Comparison of ENCODE assay signal across 17 cellular contexts in the genomic region with DNA sequence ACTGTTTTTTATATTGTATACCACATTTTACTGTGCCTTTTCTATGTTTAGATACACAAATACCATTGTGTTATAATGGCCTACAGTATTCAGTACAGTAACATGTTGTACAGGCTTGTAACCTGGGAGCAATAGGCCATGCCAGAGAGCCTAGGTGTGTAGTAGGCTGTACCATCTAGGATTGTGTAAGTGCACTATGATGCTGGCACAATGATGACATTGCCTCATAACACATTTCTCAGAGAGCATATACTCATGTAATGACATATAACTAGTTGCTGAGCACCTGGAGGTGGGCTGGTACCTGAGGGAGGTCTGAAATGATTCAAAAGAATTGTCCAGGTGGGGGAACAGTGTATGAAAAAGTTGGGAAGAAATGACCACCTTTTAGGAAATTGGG. TPM values are rescaled to one million over a fixed set of nuclear protein-coding genes. Genes with fewer than 3 reads are reported as not detected.
A peak's percentile ranks its signal among the peaks of the same experiment; 100 is the strongest.
DNase-seq lines count a peak whose midpoint lies in the region; ATAC-seq and TF ChIP-seq lines count a peak whose summit lies in the region.
"Had no signal": no experiment of that assay in that cellular context is flagged by ENCODE, and none has a peak within 500 bp of the region (broad histone marks: within the 10 kb centered on the region; RNA-seq: fewer than 3 reads in every experiment).

No MANE protein-coding gene starts in this region.

- peaks cover 0 to 5% (median 0%) of the 10 kb centered on the region in 4 donors for H3K36me3 ChIP-seq in stomach

- H3K27ac Mint-ChIP-seq in activated CD4-positive, alpha-beta memory T cell treated with anti-CD3 and anti-CD28 coated beads for 36 hours, result peak overlapping the region; percentile 74
- H3K27ac Mint-ChIP-seq in activated CD4-positive, alpha-beta memory T cell treated with anti-CD3 and anti-CD28 coated beads, Interleukin-2, amount 10 ng/mL, durations not matched to agents 7 days and 5 days, result no peak overlapping the region
- peak overlapping the region; percentile 91 for H3K27ac Mint-ChIP-seq in activated T-helper 17 cell treated with anti-CD3 and anti-CD28 coated beads, Interleukin-2, amount 50 U/mL, for 72 hours
- peak overlapping the region; percentile 94 to 99 (median 98) for H3K27ac Mint-ChIP-seq in immature natural killer cell
- H3K27ac Mint-ChIP-seq in type B pancreatic cell, result no peak overlapping the region

- H3K9me3 ChIP-seq in stomach, result no peaks in the 10 kb centered on the region
- H3K9me3 ChIP-seq: body of pancreas had no signal

- CTCF ChIA-PET in activated CD4-positive, alpha-beta memory T cell treated with anti-CD3 and anti-CD28 coated beads for 36 hours (lab: Charles Lee), result interaction anchor here (0.5 to 1.7 kb wide), 2 partner anchors 61 to 140 kb away, joined by 5 read pairs; no protein-coding TSS in a partner anchor
- CTCF ChIA-PET in activated CD4-positive, alpha-beta memory T cell treated with anti-CD3 and anti-CD28 coated beads, Interleukin-2, amount 10 ng/mL, durations not matched to agents 7 days and 5 days (lab: Charles Lee), result interaction anchor here (1.4 to 1.5 kb wide), 3 partner anchors 11 to 313 kb away, joined by 3 to 4 read pairs (median 3); no protein-coding TSS in a partner anchor

- H3K4me3 Mint-ChIP-seq in activated CD4-positive, alpha-beta memory T cell treated with anti-CD3 and anti-CD28 coated beads for 36 hours, result no peak overlapping the region
- no peak overlapping the region for H3K4me3 Mint-ChIP-seq in activated CD4-positive, alpha-beta memory T cell treated with anti-CD3 and anti-CD28 coated beads, Interleukin-2, amount 10 ng/mL, durations not matched to agents 7 days and 5 days
- H3K4me3 Mint-ChIP-seq in activated T-helper 17 cell treated with anti-CD3 and anti-CD28 coated beads, Interleukin-2, amount 50 U/mL, for 72 hours, result peak overlapping the region; percentile 81
- H3K4me3 Mint-ChIP-seq in immature natural killer cell (peak overlapping the region in 2 of 5 donors; percentile 10 to 69), type B pancreatic cell (no peak overlapping the region)

- peaks cover 27 to 49% (median 42%) of the 10 kb centered on the region in 4 donors for H3K4me1 ChIP-seq in stomach

- no peak for TF ChIP-seq POLR2A in stomach (IDR thresholded peaks at IDR 0.05)

- no peaks in the 10 kb centered on the region for H3K27me3 Mint-ChIP-seq in activated CD4-positive, alpha-beta memory T cell treated with anti-CD3 and anti-CD28 coated beads for 36 hours
- H3K27me3 Mint-ChIP-seq in activated CD4-positive, alpha-beta memory T cell treated with anti-CD3 and anti-CD28 coated beads, Interleukin-2, amount 10 ng/mL, durations not matched to agents 7 days and 5 days, result no peaks in the 10 kb centered on the region
- H3K27me3 Mint-ChIP-seq in activated T-helper 17 cell treated with anti-CD3 and anti-CD28 coated beads, Interleukin-2, amount 50 U/mL, for 72 hours, result no peaks in the 10 kb centered on the region
- peaks cover 0 to 3% (median 0%) of the 10 kb centered on the region in 3 donors for H3K27me3 Mint-ChIP-seq in immature natural killer cell (ENCODE audit: low read depth in 3 of 3)
- H3K27me3 Mint-ChIP-seq in type B pancreatic cell, result no peaks in the 10 kb centered on the region

- H3K4me1 Mint-ChIP-seq in activated CD4-positive, alpha-beta memory T cell treated with anti-CD3 and anti-CD28 coated beads for 36 hours (ENCODE audit: low read depth), result peaks cover 61% of the 10 kb centered on the region
- H3K4me1 Mint-ChIP-seq in activated CD4-positive, alpha-beta memory T cell treated with anti-CD3 and anti-CD28 coated beads, Interleukin-2, amount 10 ng/mL, durations not matched to agents 7 days and 5 days, result peaks cover 45% of the 10 kb centered on the region
- peaks cover 31% of the 10 kb centered on the region for H3K4me1 Mint-ChIP-seq in activated T-helper 17 cell treated with anti-CD3 and anti-CD28 coated beads, Interleukin-2, amount 50 U/mL, for 72 hours
- H3K4me1 Mint-ChIP-seq in immature natural killer cell (peaks cover 70 to 88% of the 10 kb centered on the region in 2 donors), type B pancreatic cell (ENCODE audit: unreplicated experiment) (peaks cover 17% of the 10 kb centered on the region)

- DNase-seq in activated CD4-positive, alpha-beta memory T cell treated with anti-CD3 and anti-CD28 coated beads for 36 hours, result no peak
- no peak for DNase-seq in activated CD4-positive, alpha-beta memory T cell treated with anti-CD3 and anti-CD28 coated beads, Interleukin-2, amount 10 ng/mL, durations not matched to agents 7 days and 5 days
- no peak for DNase-seq in immature natural killer cell
- no peak for DNase-seq in stomach
- no peak for DNase-seq in HUDEP-2 (lab: John Stamatoyannopoulos, UW; ENCODE audit: unreplicated experiment in 76 of 76)
- no peak for DNase-seq in foreskin fibroblast
- DNase-seq in type B pancreatic cell (ENCODE audit: extremely low spot score, unreplicated experiment), result no peak
- DNase-seq: activated CD4-positive, alpha-beta T cell treated with anti-CD3 and anti-CD28 coated beads for 1 hour; body of pancreas; EL; NCI-H187; NCI-H510A; SIG-M5; stimulated activated CD4-positive, alpha-beta T cell treated with anti-CD3 and anti-CD28 coated beads, Interleukin-4, amount 100 ng/mL, for 4 hours had no signal

- intact Hi-C loops in activated CD4-positive, alpha-beta memory T cell treated with anti-CD3 and anti-CD28 coated beads for 36 hours (cut with micrococcal nuclease), result loop anchor here (2.0 kb wide), 1 partner anchor 16 kb away; no protein-coding TSS in a partner anchor
- intact Hi-C loops in stomach (cut with DNase I; ENCODE audit: low total_unique reads), result no loop called here

- TF ChIP-seq CTCF in stomach (IDR thresholded peaks at IDR 0.05) (no peak), foreskin fibroblast (IDR thresholded peaks at IDR 0.05; ENCODE audit: low read depth, low read length) (no peak), type B pancreatic cell (conservative IDR thresholded peaks at IDR 0.05) (no peak)

- no peak for ATAC-seq in activated T-helper 17 cell treated with anti-CD3 and anti-CD28 coated beads, Interleukin-2, amount 50 U/mL, for 72 hours (replicated peaks)
- ATAC-seq: body of pancreas had no signal

- H3K27ac ChIP-seq in stomach, result peak overlapping the region in 4 of 5 donors; percentile 84 to 89 (median 86)
- H3K27ac ChIP-seq: parathyroid adenoma had no signal

- peaks cover 10% of the 10 kb centered on the region for H3K9me3 Mint-ChIP-seq in activated CD4-positive, alpha-beta memory T cell treated with anti-CD3 and anti-CD28 coated beads for 36 hours
- H3K9me3 Mint-ChIP-seq in activated CD4-positive, alpha-beta memory T cell treated with anti-CD3 and anti-CD28 coated beads, Interleukin-2, amount 10 ng/mL, durations not matched to agents 7 days and 5 days, result no peaks in the 10 kb centered on the region
- H3K9me3 Mint-ChIP-seq in activated T-helper 17 cell treated with anti-CD3 and anti-CD28 coated beads, Interleukin-2, amount 50 U/mL, for 72 hours, result no peaks in the 10 kb centered on the region
- H3K9me3 Mint-ChIP-seq in immature natural killer cell (no peaks in the 10 kb centered on the region), type B pancreatic cell (no peaks in the 10 kb centered on the region)

- TF ChIP-seq EP300 in stomach (IDR thresholded peaks at IDR 0.05), result no peak

- H3K27me3 ChIP-seq in stomach, result no peaks in the 10 kb centered on the region
- H3K27me3 ChIP-seq: body of pancreas had no signal

- POLR2A ChIA-PET in activated CD4-positive, alpha-beta memory T cell treated with anti-CD3 and anti-CD28 coated beads for 36 hours (lab: Charles Lee), result interaction anchor here (1.4 kb wide), 1 partner anchor 13 kb away, joined by 3 read pairs; no protein-coding TSS in a partner anchor
- POLR2A ChIA-PET in activated CD4-positive, alpha-beta memory T cell treated with anti-CD3 and anti-CD28 coated beads, Interleukin-2, amount 10 ng/mL, durations not matched to agents 7 days and 5 days (lab: Charles Lee), result interaction anchor here (0.9 to 6.1 kb wide), 2 partner anchors 18 to 219 kb away, joined by 3 to 32 read pairs; no protein-coding TSS in a partner anchor

- H3K4me3 ChIP-seq in stomach (no peak overlapping the region), foreskin fibroblast (ENCODE audit: low read depth in 1 of 2, low read length in 2 of 2) (no peak overlapping the region)
- H3K4me3 ChIP-seq: body of pancreas, skin epidermis had no signal

- H3K36me3 Mint-ChIP-seq in activated CD4-positive, alpha-beta memory T cell treated with anti-CD3 and anti-CD28 coated beads for 36 hours, result peaks cover 18% of the 10 kb centered on the region
- peaks cover 29% of the 10 kb centered on the region for H3K36me3 Mint-ChIP-seq in activated CD4-positive, alpha-beta memory T cell treated with anti-CD3 and anti-CD28 coated beads, Interleukin-2, amount 10 ng/mL, durations not matched to agents 7 days and 5 days (ENCODE audit: low read depth)
- H3K36me3 Mint-ChIP-seq in activated T-helper 17 cell treated with anti-CD3 and anti-CD28 coated beads, Interleukin-2, amount 50 U/mL, for 72 hours (ENCODE audit: low read depth), result peaks cover 8% of the 10 kb centered on the region
- H3K36me3 Mint-ChIP-seq in immature natural killer cell, result peaks cover 0 to 4% (median 0%) of the 10 kb centered on the region in 3 donors
- peaks cover 7% of the 10 kb centered on the region for H3K36me3 Mint-ChIP-seq in type B pancreatic cell

RNA-seq across cellular contexts. Expression of a gene that starts 13.9 kb away (rescaled TPM):
- total RNA-seq in activated CD4-positive, alpha-beta memory T cell treated with anti-CD3 and anti-CD28 coated beads for 36 hours, result 10 to 100 TPM; 30.3 to 31.7 TPM
- 10 to 100 TPM; 27.5 to 29.6 TPM for total RNA-seq in activated CD4-positive, alpha-beta memory T cell treated with anti-CD3 and anti-CD28 coated beads, Interleukin-2, amount 10 ng/mL, durations not matched to agents 7 days and 5 days
- total RNA-seq in activated T-helper 17 cell treated with anti-CD3 and anti-CD28 coated beads, Interleukin-2, amount 50 U/mL, for 72 hours, result 10 to 100 TPM; 14.5 to 19.1 TPM
- 10 to 100 TPM in 1 of 3 donors, 1 to 10 TPM in 2; 3.8 to 10.4 (median 7.9) TPM for polyA plus RNA-seq in immature natural killer cell
- total RNA-seq in stomach, result 10 to 100 TPM in 3 of 5 donors, 1 to 10 TPM in 2; 4.7 to 35.4 (median 14.2) TPM
- 1 to 10 TPM; 2.0 to 4.7 (median 3.5) TPM for polyA plus RNA-seq in stomach
- total RNA-seq in type B pancreatic cell (ENCODE audit: low replicate concordance), result 7.8 and 8.5 TPM in 2 replicates

Comparison
In these comparisons a context has a peak if more than half of its experiments do, and no peak if none do; other contexts are left out.
1. H3K27ac Mint-ChIP-seq: peak in activated CD4-positive, alpha-beta memory T cell treated with anti-CD3 and anti-CD28 coated beads for 36 hours (single experiment), activated T-helper 17 cell treated with anti-CD3 and anti-CD28 coated beads, Interleukin-2, amount 50 U/mL, for 72 hours (single experiment) and immature natural killer cell (6 of 6); none in activated CD4-positive, alpha-beta memory T cell treated with anti-CD3 and anti-CD28 coated beads, Interleukin-2, amount 10 ng/mL, durations not matched to agents 7 days and 5 days (single experiment) and type B pancreatic cell (single experiment).